21 cellular contexts compared by ENCODE assay signal in the genomic region with DNA sequence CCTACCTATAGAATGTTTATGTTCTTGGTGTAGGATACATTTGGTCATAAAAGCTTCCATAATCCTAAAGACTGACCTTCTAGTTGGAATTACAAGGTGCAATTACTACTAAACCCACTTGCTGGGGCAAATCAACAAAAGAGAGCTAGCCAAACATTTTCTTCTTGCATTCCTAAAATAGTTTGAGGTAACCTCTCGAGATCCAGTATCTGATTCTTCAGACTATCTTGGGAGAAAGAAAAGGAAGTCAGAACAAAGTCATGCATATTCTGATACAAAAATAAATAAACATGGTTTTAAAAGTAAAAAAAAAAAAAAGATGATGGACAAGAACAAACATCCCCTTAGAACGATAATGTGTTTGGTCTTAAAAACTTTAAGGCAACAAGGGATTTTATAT.
"Had no signal": no experiment of that assay in that cellular context is flagged by ENCODE, and none has a peak within 500 bp of the region (broad histone marks: within the 10 kb centered on the region; RNA-seq: fewer than 3 reads in every experiment).

No MANE protein-coding gene starts in this region.

- FAIRE-seq: frontal cortex had no signal

- H3K4me1 Mint-ChIP-seq: activated naive CD4-positive, alpha-beta T cell treated with anti-CD3 and anti-CD28 coated beads, Interleukin-2, amount 10 ng/mL, durations not matched to agents 7 days and 5 days; brain; central memory CD8-positive, alpha-beta T cell; naive thymus-derived CD8-positive, alpha-beta T cell; stimulated activated naive B cell treated with anti-CD40 and anti-IgM and Interleukin-4, amounts not matched to agents 10 μg/mL and 1 μg/mL and 100 μg/mL, for 72 hours had no signal

- H3K27ac Mint-ChIP-seq: activated naive CD4-positive, alpha-beta T cell treated with anti-CD3 and anti-CD28 coated beads, Interleukin-2, amount 10 ng/mL, durations not matched to agents 7 days and 5 days; activated T-helper 2 cell treated with anti-CD3 and anti-CD28 coated beads, Interferon-gamma antibody, Interleukin-2, Interleukin-4, amounts not matched to agents 10 μg/mL and 5 μg/mL and 100 μg/mL, durations not matched to agents 14 hours and 24 hours and 36 hours; brain; dendritic cell treated with granulocyte-macrophage colony-stimulating factor and Interleukin-4, amounts not matched to agents 40 ng/mL and 50 ng/mL, for 4 days; naive thymus-derived CD8-positive, alpha-beta T cell; stimulated activated naive B cell treated with anti-CD40 and anti-IgM and Interleukin-4, amounts not matched to agents 10 μg/mL and 1 μg/mL and 100 μg/mL, for 72 hours had no signal

- H3K4me3 Mint-ChIP-seq: activated naive CD4-positive, alpha-beta T cell treated with anti-CD3 and anti-CD28 coated beads, Interleukin-2, amount 10 ng/mL, durations not matched to agents 7 days and 5 days; brain; central memory CD8-positive, alpha-beta T cell; dendritic cell treated with granulocyte-macrophage colony-stimulating factor and Interleukin-4, amounts not matched to agents 40 ng/mL and 50 ng/mL, for 4 days; naive thymus-derived CD8-positive, alpha-beta T cell; stimulated activated naive B cell treated with anti-CD40 and anti-IgM and Interleukin-4, amounts not matched to agents 10 μg/mL and 1 μg/mL and 100 μg/mL, for 72 hours had no signal

- H3K36me3 Mint-ChIP-seq: activated naive CD4-positive, alpha-beta T cell treated with anti-CD3 and anti-CD28 coated beads, Interleukin-2, amount 10 ng/mL, durations not matched to agents 7 days and 5 days; brain; naive thymus-derived CD8-positive, alpha-beta T cell; stimulated activated naive B cell treated with anti-CD40 and anti-IgM and Interleukin-4, amounts not matched to agents 10 μg/mL and 1 μg/mL and 100 μg/mL, for 72 hours had no signal

- ATAC-seq: left colon; mucosa of descending colon; naive thymus-derived CD8-positive, alpha-beta T cell; stimulated activated naive B cell treated with anti-CD40 and anti-IgM and Interleukin-4, amounts not matched to agents 10 μg/mL and 1 μg/mL and 100 μg/mL, for 72 hours had no signal

- H3K4me1 ChIP-seq: adrenal gland, tibial artery, uterus had no signal

- H3K27me3 ChIP-seq: adrenal gland, tibial artery, uterus had no signal

- DNase-seq: activated CD4-positive, alpha-beta T cell treated with anti-CD3 and anti-CD28 coated beads, Interleukin-2, amount 50 U/mL, for 48 hours; activated naive CD4-positive, alpha-beta T cell treated with anti-CD3 and anti-CD28 coated beads, Interleukin-2, amount 10 ng/mL, durations not matched to agents 7 days and 5 days; adrenal gland; effector memory CD4-positive, alpha-beta T cell; head of caudate nucleus; left colon; mucosa of descending colon; naive thymus-derived CD8-positive, alpha-beta T cell; retina; stimulated activated CD4-positive, alpha-beta T cell treated with anti-CD3 and anti-CD28 coated beads, Interleukin-15, amount 100 ng/mL, for 24 hours; stimulated activated CD4-positive, alpha-beta T cell treated with anti-CD3 and anti-CD28 coated beads, Interleukin-4, amount 100 ng/mL, for 1 hour; stimulated activated naive B cell treated with anti-CD40 and anti-IgM and Interleukin-4, amounts not matched to agents 10 μg/mL and 1 μg/mL and 100 μg/mL, for 72 hours; T-helper 1 cell; tibial artery; uterus had no signal

- H3K27me3 Mint-ChIP-seq: activated naive CD4-positive, alpha-beta T cell treated with anti-CD3 and anti-CD28 coated beads, Interleukin-2, amount 10 ng/mL, durations not matched to agents 7 days and 5 days; central memory CD8-positive, alpha-beta T cell; dendritic cell treated with granulocyte-macrophage colony-stimulating factor and Interleukin-4, amounts not matched to agents 40 ng/mL and 50 ng/mL, for 4 days; naive thymus-derived CD8-positive, alpha-beta T cell; stimulated activated naive B cell treated with anti-CD40 and anti-IgM and Interleukin-4, amounts not matched to agents 10 μg/mL and 1 μg/mL and 100 μg/mL, for 72 hours had no signal

- H3K27ac ChIP-seq: adrenal gland, skin epidermis, tibial artery, uterus had no signal

- H3K4me3 ChIP-seq: adrenal gland, mucosa of descending colon, skin epidermis, tibial artery, uterus had no signal

- H3K36me3 ChIP-seq: adrenal gland, tibial artery, uterus had no signal

- H3K9me3 ChIP-seq: adrenal gland, mucosa of descending colon, tibial artery, uterus had no signal

- H3K9me3 Mint-ChIP-seq: activated naive CD4-positive, alpha-beta T cell treated with anti-CD3 and anti-CD28 coated beads, Interleukin-2, amount 10 ng/mL, durations not matched to agents 7 days and 5 days; activated T-helper 2 cell treated with anti-CD3 and anti-CD28 coated beads, Interferon-gamma antibody, Interleukin-2, Interleukin-4, amounts not matched to agents 10 μg/mL and 5 μg/mL and 100 μg/mL, durations not matched to agents 14 hours and 24 hours and 36 hours; brain; dendritic cell treated with granulocyte-macrophage colony-stimulating factor and Interleukin-4, amounts not matched to agents 40 ng/mL and 50 ng/mL, for 4 days; naive thymus-derived CD8-positive, alpha-beta T cell; stimulated activated naive B cell treated with anti-CD40 and anti-IgM and Interleukin-4, amounts not matched to agents 10 μg/mL and 1 μg/mL and 100 μg/mL, for 72 hours had no signal
